Comparison of ENCODE assay signal across 6 cellular contexts in the genomic region with DNA sequence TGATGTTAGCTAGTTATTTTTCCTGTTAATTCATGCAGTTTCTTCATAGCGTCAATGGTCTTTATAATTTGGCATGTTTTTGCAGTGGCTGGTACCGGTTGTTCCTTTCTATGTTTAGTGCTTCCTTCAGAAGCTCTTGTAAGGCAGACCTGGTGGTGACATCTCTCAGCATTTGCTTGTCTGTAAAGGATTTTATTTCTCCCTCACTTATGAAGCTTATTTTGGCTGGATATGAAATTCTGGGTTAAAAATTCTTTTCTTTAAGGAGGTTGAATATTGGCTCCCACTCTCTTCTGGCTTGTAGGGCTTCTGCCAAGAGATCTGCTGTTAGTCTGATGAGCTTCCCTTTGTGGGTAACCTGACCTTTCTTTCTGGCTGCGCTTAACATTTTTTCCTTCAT.
DNase-seq lines count a peak whose midpoint lies in the region; TF ChIP-seq lines count a peak whose summit lies in the region.
"Not testable (repeated sequence)": the region's sequence is repeated elsewhere in the genome, so short reads cannot be mapped to it uniquely, and the experiment has no call there.

No MANE protein-coding gene starts in this region.

- not testable (repeated sequence) for H3K9me3 ChIP-seq in tibial artery

- H3K36me3 ChIP-seq in tibial artery, result not testable (repeated sequence)

- DNase-seq in amniotic epithelial cell (ENCODE audit: low read depth) (peak; percentile 28), astrocyte of the cerebellum (ENCODE audit: low read depth) (peak; percentile 33), astrocyte of the spinal cord (ENCODE audit: low read depth, low spot score) (peak; percentile 50), iris pigment epithelial cell (ENCODE audit: low read depth) (peak; percentile 58)
- not testable (repeated sequence) for DNase-seq in chondrocyte (ENCODE audit: low spot score); tibial artery

- in situ Hi-C loops in astrocyte of the cerebellum (cut with HindIII; ENCODE audit: low sequenced_read_pairs); astrocyte of the spinal cord (cut with HindIII; ENCODE audit: low sequenced_read_pairs): not testable (repeated sequence)

- H3K27ac Mint-ChIP-seq in chondrocyte (ENCODE audit: unreplicated experiment), result peak overlapping the region; percentile 52

- TF ChIP-seq CTCF in astrocyte of the cerebellum (IDR thresholded peaks at IDR 0.05; ENCODE audit: low read depth, low read length, missing control alignments); astrocyte of the spinal cord (IDR thresholded peaks at IDR 0.05; ENCODE audit: low read depth, low read length); chondrocyte (IDR thresholded peaks at IDR 0.05); tibial artery (IDR thresholded peaks at IDR 0.05): not testable (repeated sequence)

- not testable (repeated sequence) for H3K4me3 Mint-ChIP-seq in chondrocyte (ENCODE audit: unreplicated experiment)

- H3K36me3 Mint-ChIP-seq in chondrocyte (ENCODE audit: low read depth), result peaks cover 22% of the 10 kb centered on the region

- H3K4me3 ChIP-seq in astrocyte of the cerebellum (ENCODE audit: low read depth, low read length); astrocyte of the spinal cord (ENCODE audit: low read depth, low read length); tibial artery: not testable (repeated sequence)

- peaks cover 47% of the 10 kb centered on the region for H3K9me3 Mint-ChIP-seq in chondrocyte (ENCODE audit: low read depth)

- not testable (repeated sequence) for H3K27me3 ChIP-seq in tibial artery

- peak overlapping the region; percentile 7 to 34 for H3K27ac ChIP-seq in tibial artery

- H3K27me3 Mint-ChIP-seq in chondrocyte (ENCODE audit: low read depth), result not testable (repeated sequence)

- H3K4me1 ChIP-seq in tibial artery, result peaks cover 0 to 18% (median 2%) of the 10 kb centered on the region in 4 donors

- intact Hi-C loops in tibial artery (cut with DNase I; ENCODE audit: low total_unique reads), result not testable (repeated sequence)

- H3K4me1 Mint-ChIP-seq in chondrocyte (ENCODE audit: low read depth), result peaks cover 33% of the 10 kb centered on the region
